Comparison of ENCODE assay signal across 11 cellular contexts in the genomic region with DNA sequence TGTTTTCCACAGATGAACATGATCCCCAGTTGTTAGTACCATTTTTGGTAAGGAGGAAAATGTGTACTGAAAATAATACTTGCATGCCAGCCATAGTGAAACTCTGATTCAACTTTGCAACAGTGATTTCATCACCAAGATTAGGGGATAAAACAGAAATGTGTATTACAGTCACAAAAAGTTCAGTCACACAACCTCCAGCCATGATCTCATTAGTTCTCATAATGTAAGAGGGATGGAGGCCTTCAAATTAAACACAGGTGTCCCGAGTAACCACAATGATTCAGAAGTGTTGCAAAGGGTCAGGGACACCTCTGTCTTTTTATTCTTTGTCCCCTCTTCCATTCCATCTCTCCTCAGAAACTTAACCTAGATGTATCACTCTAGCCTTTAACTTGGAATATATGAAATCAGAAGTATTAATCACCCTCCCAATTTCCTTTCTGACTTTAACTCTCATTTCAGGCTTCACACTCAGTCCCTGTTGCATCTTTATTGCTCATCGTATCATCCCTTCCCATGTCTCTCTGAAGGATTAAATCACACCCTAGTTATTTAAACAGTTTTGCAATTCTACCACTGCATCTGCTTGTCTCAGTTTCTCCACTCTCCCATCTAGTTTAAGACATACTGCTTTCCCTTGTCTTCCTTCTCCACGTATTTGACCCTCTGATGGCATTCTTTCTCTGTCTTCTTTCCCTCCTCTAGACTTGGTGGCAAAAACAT.
DNase-seq lines count a peak whose midpoint lies in the region; ATAC-seq and TF ChIP-seq lines count a peak whose summit lies in the region.
"Had no signal": no experiment of that assay in that cellular context is flagged by ENCODE, and none has a peak within 500 bp of the region (broad histone marks: within the 10 kb centered on the region; RNA-seq: fewer than 3 reads in every experiment).

No MANE protein-coding gene starts in this region.

- H3K27me3 ChIP-seq in ascending aorta, result no peaks in the 10 kb centered on the region

- no peaks in the 10 kb centered on the region for H3K9me3 Mint-ChIP-seq in activated naive CD4-positive, alpha-beta T cell treated with anti-CD3 and anti-CD28 coated beads for 36 hours
- no peaks in the 10 kb centered on the region for H3K9me3 Mint-ChIP-seq in activated naive CD4-positive, alpha-beta T cell treated with anti-CD3 and anti-CD28 coated beads, Interleukin-2, amount 10 ng/mL, durations not matched to agents 7 days and 5 days
- no peaks in the 10 kb centered on the region for H3K9me3 Mint-ChIP-seq in stimulated activated memory B cell treated with anti-CD40 and anti-IgM and Interleukin-4, amounts not matched to agents 10 μg/mL and 1 μg/mL and 100 μg/mL, for 72 hours
- H3K9me3 Mint-ChIP-seq: CD8-positive, alpha-beta memory T cell had no signal

- H3K4me3 Mint-ChIP-seq in activated naive CD4-positive, alpha-beta T cell treated with anti-CD3 and anti-CD28 coated beads for 36 hours, result no peak overlapping the region
- no peak overlapping the region for H3K4me3 Mint-ChIP-seq in activated naive CD4-positive, alpha-beta T cell treated with anti-CD3 and anti-CD28 coated beads, Interleukin-2, amount 10 ng/mL, durations not matched to agents 7 days and 5 days
- no peak overlapping the region for H3K4me3 Mint-ChIP-seq in stimulated activated memory B cell treated with anti-CD40 and anti-IgM and Interleukin-4, amounts not matched to agents 10 μg/mL and 1 μg/mL and 100 μg/mL, for 72 hours

- H3K4me1 ChIP-seq in ascending aorta, result no peaks in the 10 kb centered on the region

- intact Hi-C loops in activated naive CD4-positive, alpha-beta T cell treated with anti-CD3 and anti-CD28 coated beads for 36 hours (cut with micrococcal nuclease), result loop anchor here (1.0 to 10.0 kb wide), 11 partner anchors 18 to 952 kb away; partner anchors contain the start of genes ERBIN, NLN, SGTB and SHLD3
- intact Hi-C loops in ascending aorta (cut with DNase I), result loop anchor here (5.0 to 10.0 kb wide), 3 partner anchors 86 to 598 kb away; no protein-coding TSS in a partner anchor

- no peaks in the 10 kb centered on the region for H3K36me3 ChIP-seq in ascending aorta

- TF ChIP-seq CTCF in ascending aorta (IDR thresholded peaks at IDR 0.05), result no peak

- no peaks in the 10 kb centered on the region for H3K9me3 ChIP-seq in ascending aorta

- H3K27me3 Mint-ChIP-seq in activated naive CD4-positive, alpha-beta T cell treated with anti-CD3 and anti-CD28 coated beads for 36 hours (ENCODE audit: low read depth), result peaks cover 9% of the 10 kb centered on the region
- H3K27me3 Mint-ChIP-seq in activated naive CD4-positive, alpha-beta T cell treated with anti-CD3 and anti-CD28 coated beads, Interleukin-2, amount 10 ng/mL, durations not matched to agents 7 days and 5 days, result no peaks in the 10 kb centered on the region
- H3K27me3 Mint-ChIP-seq in stimulated activated memory B cell treated with anti-CD40 and anti-IgM and Interleukin-4, amounts not matched to agents 10 μg/mL and 1 μg/mL and 100 μg/mL, for 72 hours, result no peaks in the 10 kb centered on the region
- H3K27me3 Mint-ChIP-seq: CD8-positive, alpha-beta memory T cell had no signal

- no peaks in the 10 kb centered on the region for H3K36me3 Mint-ChIP-seq in activated naive CD4-positive, alpha-beta T cell treated with anti-CD3 and anti-CD28 coated beads for 36 hours (ENCODE audit: low read depth)
- no peaks in the 10 kb centered on the region for H3K36me3 Mint-ChIP-seq in activated naive CD4-positive, alpha-beta T cell treated with anti-CD3 and anti-CD28 coated beads, Interleukin-2, amount 10 ng/mL, durations not matched to agents 7 days and 5 days
- peaks cover 7% of the 10 kb centered on the region for H3K36me3 Mint-ChIP-seq in stimulated activated memory B cell treated with anti-CD40 and anti-IgM and Interleukin-4, amounts not matched to agents 10 μg/mL and 1 μg/mL and 100 μg/mL, for 72 hours
- H3K36me3 Mint-ChIP-seq: CD8-positive, alpha-beta memory T cell had no signal

- ATAC-seq in HG02981 (IDR thresholded peaks at IDR 0.05; ENCODE audit: unreplicated experiment), result peak; percentile 72
- ATAC-seq in stimulated activated naive CD8-positive, alpha-beta T cell treated with anti-CD3 and anti-CD28 coated beads, Interleukin-15, Interleukin-2, amounts not matched to agents 100 U/mL and 50 U/mL, for 24 hours, result peak; percentile 90
- no peak for ATAC-seq in stimulated activated memory B cell treated with anti-CD40 and anti-IgM and Interleukin-4, amounts not matched to agents 10 μg/mL and 1 μg/mL and 100 μg/mL, for 72 hours

- peak overlapping the region; percentile 50 to 74 for H3K27ac ChIP-seq in ascending aorta

- peak overlapping the region; percentile 65 for H3K27ac Mint-ChIP-seq in activated naive CD4-positive, alpha-beta T cell treated with anti-CD3 and anti-CD28 coated beads for 36 hours
- no peak overlapping the region for H3K27ac Mint-ChIP-seq in activated naive CD4-positive, alpha-beta T cell treated with anti-CD3 and anti-CD28 coated beads, Interleukin-2, amount 10 ng/mL, durations not matched to agents 7 days and 5 days
- H3K27ac Mint-ChIP-seq in stimulated activated memory B cell treated with anti-CD40 and anti-IgM and Interleukin-4, amounts not matched to agents 10 μg/mL and 1 μg/mL and 100 μg/mL, for 72 hours, result no peak overlapping the region
- H3K27ac Mint-ChIP-seq: CD8-positive, alpha-beta memory T cell had no signal

- DNase-seq in activated naive CD4-positive, alpha-beta T cell treated with anti-CD3 and anti-CD28 coated beads for 36 hours, result peak; percentile 35
- no peak for DNase-seq in activated naive CD4-positive, alpha-beta T cell treated with anti-CD3 and anti-CD28 coated beads, Interleukin-2, amount 10 ng/mL, durations not matched to agents 7 days and 5 days
- DNase-seq in ascending aorta (ENCODE audit: low spot score in 2 of 2), result no peak
- no peak for DNase-seq in stimulated activated naive CD8-positive, alpha-beta T cell treated with anti-CD3 and anti-CD28 coated beads, Interleukin-15, Interleukin-2, amounts not matched to agents 100 U/mL and 50 U/mL, for 24 hours
- DNase-seq in NCI-H526 (lab: John Stamatoyannopoulos, UW), result no peak
- DNase-seq in NCI-H2029 (lab: John Stamatoyannopoulos, UW), result no peak
- DNase-seq: CD8-positive, alpha-beta memory T cell; stimulated activated CD4-positive, alpha-beta T cell treated with anti-CD3 and anti-CD28 coated beads, Interleukin-12 subunit alpha, Interleukin-12 subunit beta, amount 100 ng/mL, for 4 hours; T-helper 9 cell had no signal

- no peak overlapping the region for H3K4me3 ChIP-seq in ascending aorta

- H3K4me1 Mint-ChIP-seq in activated naive CD4-positive, alpha-beta T cell treated with anti-CD3 and anti-CD28 coated beads for 36 hours (ENCODE audit: low read depth), result peaks cover 14% of the 10 kb centered on the region
- H3K4me1 Mint-ChIP-seq in activated naive CD4-positive, alpha-beta T cell treated with anti-CD3 and anti-CD28 coated beads, Interleukin-2, amount 10 ng/mL, durations not matched to agents 7 days and 5 days, result peaks cover 3% of the 10 kb centered on the region
- H3K4me1 Mint-ChIP-seq in stimulated activated memory B cell treated with anti-CD40 and anti-IgM and Interleukin-4, amounts not matched to agents 10 μg/mL and 1 μg/mL and 100 μg/mL, for 72 hours, result no peaks in the 10 kb centered on the region

- CTCF ChIA-PET in activated naive CD4-positive, alpha-beta T cell treated with anti-CD3 and anti-CD28 coated beads for 36 hours (lab: Charles Lee), result no interaction called here
- CTCF ChIA-PET in activated naive CD4-positive, alpha-beta T cell treated with anti-CD3 and anti-CD28 coated beads, Interleukin-2, amount 10 ng/mL, durations not matched to agents 7 days and 5 days (lab: Charles Lee), result no interaction called here
